In genomic region chr17:2853111-2853721, GRCh38 we compare ENCODE assay signal across 9 cellular contexts. TPM values are rescaled to one million over a fixed set of nuclear protein-coding genes. Genes with fewer than 3 reads are reported as not detected.
A peak's percentile ranks its signal among the peaks of the same experiment; 100 is the strongest.
DNase-seq lines count a peak whose midpoint lies in the region; ATAC-seq and TF ChIP-seq lines count a peak whose summit lies in the region.
"Had no signal": no experiment of that assay in that cellular context is flagged by ENCODE, and none has a peak within 500 bp of the region (broad histone marks: within the 10 kb centered on the region; RNA-seq: fewer than 3 reads in every experiment).

No MANE protein-coding gene starts in this region.

- H3K27ac ChIP-seq in RWPE1, result peak overlapping the region; percentile 83
- no peak overlapping the region for H3K27ac ChIP-seq in skeletal muscle tissue (ENCODE audit: low read depth, low read length)
- H3K27ac ChIP-seq: KMS-11 had no signal

- H3K4me1 ChIP-seq in skeletal muscle tissue (ENCODE audit: control insufficient read depth in 3 of 3, insufficient read depth in 3 of 3, low read length in 3 of 3), result peaks cover 9 to 12% (median 10%) of the 10 kb centered on the region in 3 donors

- TF ChIP-seq CTCF in RWPE1 (conservative IDR thresholded peaks at IDR 0.05; ENCODE audit: low read depth) (no peak), astrocyte of the spinal cord (IDR thresholded peaks at IDR 0.05; ENCODE audit: low read depth, low read length) (no peak)

- peaks cover 20 to 42% (median 38%) of the 10 kb centered on the region in 3 donors for H3K27me3 ChIP-seq in skeletal muscle tissue (ENCODE audit: control insufficient read depth in 3 of 3, insufficient read depth in 3 of 3, low read length in 3 of 3)

- DNase-seq in Daoy (ENCODE audit: low read depth) (peak; percentile 73), RWPE1 (ENCODE audit: low spot score) (peak; percentile 72), astrocyte of the spinal cord (ENCODE audit: low read depth, low spot score) (no peak)

- POLR2A ChIA-PET in RWPE1 (lab: Yijun Ruan, JAX; ENCODE audit: low non-redundant PET), result no interaction called here

- CTCF ChIA-PET in RWPE1 (lab: Yijun Ruan, JAX), result interaction anchor here (0.6 kb wide), 1 partner anchor 67 kb away, joined by 3 read pairs; no protein-coding TSS in a partner anchor

- in situ Hi-C loops in astrocyte of the spinal cord (cut with HindIII; ENCODE audit: low sequenced_read_pairs), result no loop called here

- ATAC-seq in HG03469 (IDR thresholded peaks at IDR 0.05; ENCODE audit: unreplicated experiment) (no peak), GM21723 (IDR thresholded peaks at IDR 0.05; ENCODE audit: unreplicated experiment) (no peak), GM21515 (IDR thresholded peaks at IDR 0.05; ENCODE audit: unreplicated experiment) (no peak)

- H3K9me3 ChIP-seq in iPS-18c (ENCODE audit: control insufficient read depth, insufficient read depth, low read length) (no peaks in the 10 kb centered on the region), skeletal muscle tissue (ENCODE audit: control insufficient read depth in 3 of 3, low read length in 3 of 3) (no peaks in the 10 kb centered on the region)

- no peaks in the 10 kb centered on the region for H3K36me3 ChIP-seq in skeletal muscle tissue (ENCODE audit: control insufficient read depth in 3 of 3, insufficient read depth in 3 of 3, low read length in 3 of 3)

- peak overlapping the region; percentile 21 for H3K4me3 ChIP-seq in astrocyte of the spinal cord (ENCODE audit: low read depth, low read length)
- peak overlapping the region; percentile 61 for H3K4me3 ChIP-seq in iPS-18c (ENCODE audit: insufficient read depth, low read depth, low read length)
- peak overlapping the region in 2 of 3 donors; percentile 43 to 52 for H3K4me3 ChIP-seq in skeletal muscle tissue (ENCODE audit: low read length in 3 of 3)

- peak overlapping the region in 1 of 3 donors; percentile 69 for H3K9ac ChIP-seq in skeletal muscle tissue (ENCODE audit: low read depth in 1 of 3, low read length in 3 of 3)
- H3K9ac ChIP-seq: KMS-11 had no signal

RNA-seq across cellular contexts. Expression of gene RAP1GAP2, which starts 57.0 kb away (rescaled TPM):
- 5.5 and 7.7 TPM in 2 replicates for total RNA-seq in Daoy (2014; rRNA removed; shearing (Covaris generic))
- 2.1 TPM for total RNA-seq in skeletal muscle tissue
